In the genomic region with DNA sequence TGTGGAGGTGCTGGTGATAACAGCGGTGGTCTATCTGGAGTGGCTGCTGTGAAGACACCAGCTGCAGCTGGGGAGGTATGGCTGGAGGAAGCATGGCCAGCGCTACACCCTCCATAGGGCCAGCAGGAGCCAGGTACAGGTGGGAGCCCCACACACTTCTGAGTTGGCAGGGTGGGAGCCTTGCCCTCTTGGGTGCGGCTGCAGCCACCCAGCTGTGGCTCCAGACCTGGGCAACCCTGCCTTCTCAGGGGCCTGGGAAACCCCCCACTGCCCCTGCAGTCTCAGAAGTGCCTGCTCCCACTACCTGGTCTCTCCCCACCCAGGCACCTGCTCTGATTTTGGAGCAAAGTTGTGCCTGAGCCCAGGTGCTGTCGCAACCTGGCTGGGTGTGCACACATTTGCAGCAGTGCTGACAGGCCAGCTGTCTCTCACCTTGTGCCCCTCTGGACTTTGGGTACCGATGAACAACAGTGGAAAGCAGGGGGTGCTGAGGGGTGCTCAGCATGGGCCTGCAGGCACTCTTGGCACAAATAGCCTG, we compare ENCODE assay signal across 25 cellular contexts.
"Had no signal": no experiment of that assay in that cellular context is flagged by ENCODE, and none has a peak within 500 bp of the region (broad histone marks: within the 10 kb centered on the region; RNA-seq: fewer than 3 reads in every experiment).

No MANE protein-coding gene starts in this region.

- H3K79me2 ChIP-seq: hepatocyte had no signal

- H3K4me3 ChIP-seq: dorsolateral prefrontal cortex, esophagus muscularis mucosa, gastroesophageal sphincter, heart left ventricle, hepatocyte, left ventricle myocardium inferior, lower lobe of right lung, neural progenitor cell, prostate gland, right atrium auricular region, smooth muscle cell, suprapubic skin, transverse colon, vagina had no signal

- H3K9ac ChIP-seq: neural progenitor cell had no signal

- H3K4me2 ChIP-seq: hepatocyte, neural progenitor cell, smooth muscle cell had no signal

- H2AFZ ChIP-seq: hepatocyte, neural progenitor cell had no signal

- ATAC-seq: foreskin keratinocyte; gastroesophageal sphincter; left cardiac atrium; sciatic nerve; stimulated activated memory B cell treated with anti-CD40 and anti-IgM and Interleukin-4, amounts not matched to agents 10 μg/mL and 1 μg/mL and 100 μg/mL, for 72 hours had no signal

- H3K9me3 ChIP-seq: esophagus muscularis mucosa, gastroesophageal sphincter, lower lobe of right lung, prostate gland, right atrium auricular region, suprapubic skin, transverse colon, vagina had no signal

- H3K4me1 ChIP-seq: gastroesophageal sphincter, neural progenitor cell, prostate gland, suprapubic skin, vagina had no signal

- H3K27ac ChIP-seq: dorsolateral prefrontal cortex, epithelial cell of prostate, esophagus muscularis mucosa, foreskin keratinocyte, gastroesophageal sphincter, heart left ventricle, hepatocyte, left ventricle myocardium inferior, lower lobe of right lung, neural progenitor cell, prostate gland, right atrium auricular region, suprapubic skin, transverse colon, vagina had no signal

- DNase-seq: dorsolateral prefrontal cortex; effector CD8-positive, alpha-beta T cell; endodermal cell; foreskin keratinocyte; heart left ventricle; left cardiac atrium; left ventricle myocardium inferior; lower lobe of right lung; nucleus accumbens; stimulated activated CD4-positive, alpha-beta T cell treated with anti-CD3 and anti-CD28 coated beads, Interleukin-2, amount 100 ng/mL, for 24 hours; stimulated activated CD4-positive, alpha-beta T cell treated with anti-CD3 and anti-CD28 coated beads, Interleukin-4, amount 100 ng/mL, for 24 hours; transverse colon had no signal

- FAIRE-seq: colon had no signal

- H3K27me3 ChIP-seq: dorsolateral prefrontal cortex, esophagus muscularis mucosa, foreskin keratinocyte, gastroesophageal sphincter, heart left ventricle, hepatocyte, neural progenitor cell, right atrium auricular region, suprapubic skin, transverse colon, vagina had no signal

- H3K36me3 ChIP-seq: lower lobe of right lung, neural progenitor cell, prostate gland, right atrium auricular region, suprapubic skin, transverse colon, vagina had no signal
